8 cellular contexts compared by ENCODE assay signal in the genomic region with DNA sequence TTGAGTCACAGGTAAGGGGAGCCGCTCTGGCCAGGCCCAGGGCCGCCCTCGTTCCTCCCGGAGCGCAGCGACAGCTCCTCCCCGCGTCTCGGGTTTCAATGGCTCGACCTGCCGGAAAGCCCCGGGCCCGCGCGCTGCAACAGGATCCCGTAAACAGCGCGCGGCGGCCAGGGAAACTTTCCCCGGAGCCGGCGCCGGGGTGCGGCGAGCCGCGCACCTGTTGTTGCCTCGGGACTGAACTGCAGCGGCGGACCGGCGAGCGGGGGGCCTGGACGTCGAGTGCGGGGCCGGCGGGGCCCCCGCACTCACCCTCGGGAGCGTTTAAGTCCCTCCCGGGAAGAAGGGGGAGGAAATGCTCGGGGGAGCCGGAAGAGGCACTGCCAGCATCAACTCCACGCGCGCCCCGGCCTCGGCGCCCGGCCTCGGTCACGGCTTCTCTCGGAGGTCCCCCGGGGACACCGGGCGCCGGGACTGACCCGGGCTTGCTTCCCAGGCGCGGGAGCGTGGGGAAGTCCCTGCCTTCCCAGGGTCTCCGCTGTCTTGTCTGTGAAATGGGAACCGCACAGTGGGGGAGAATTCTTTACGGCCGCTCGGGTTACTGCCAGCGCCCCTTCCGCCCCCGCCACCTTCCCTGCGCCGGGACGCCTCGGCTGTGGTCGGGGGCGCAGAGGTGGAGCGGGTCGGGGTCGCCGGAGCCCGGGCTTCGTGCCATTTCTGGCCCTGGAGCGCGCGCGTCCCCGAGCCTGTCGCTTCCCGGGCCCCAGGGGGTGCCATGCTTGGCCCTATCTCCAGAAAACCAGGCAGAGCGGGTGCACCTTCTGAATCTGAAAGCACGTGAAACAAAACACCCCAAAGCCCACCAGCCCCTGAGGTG. TPM values are rescaled to one million over a fixed set of nuclear protein-coding genes. Genes with fewer than 3 reads are reported as not detected.
DNase-seq lines count a peak whose midpoint lies in the region; ATAC-seq and TF ChIP-seq lines count a peak whose summit lies in the region.

No MANE protein-coding gene starts in this region.

- H3K27ac ChIP-seq in 22Rv1 (peak overlapping the region; percentile 52), neural progenitor cell (no peak overlapping the region)

- TF ChIP-seq CTCF in 22Rv1 (IDR thresholded peaks at IDR 0.05) (no peak), GM13977 (IDR thresholded peaks at IDR 0.05; ENCODE audit: extremely low read depth, insufficient read depth, missing control alignments) (no peak), neural progenitor cell (IDR thresholded peaks at IDR 0.05) (no peak)

- peaks cover 35% of the 10 kb centered on the region for H3K27me3 ChIP-seq in neural progenitor cell

- H3K9ac ChIP-seq in neural progenitor cell, result no peak overlapping the region

- peaks cover 14% of the 10 kb centered on the region for H3K27me3 Mint-ChIP-seq in neural progenitor cell (ENCODE audit: insufficient read depth, low read depth)

- no peaks in the 10 kb centered on the region for H3K36me3 ChIP-seq in neural progenitor cell

- peaks cover 21% of the 10 kb centered on the region for H3K4me1 Mint-ChIP-seq in neural progenitor cell

- no peaks in the 10 kb centered on the region for H3K9me3 Mint-ChIP-seq in neural progenitor cell

- H3K4me2 ChIP-seq in neural progenitor cell, result peak overlapping the region; percentile 90

- ATAC-seq in HG02642 (IDR thresholded peaks at IDR 0.05; ENCODE audit: poor library complexity, unreplicated experiment), result peak; percentile 94

- peak overlapping the region; percentile 80 for H3K4me3 Mint-ChIP-seq in neural progenitor cell

- in situ Hi-C loops in GM13977 (cut with MboI; ENCODE audit: low pct_unique_long_range_greater_than_20kb, low sequenced_read_pairs, unreplicated experiment), result no loop called here

- DNase-seq in GM13977 (ENCODE audit: low spot score) (peak; percentile 83), NCI-H146 (lab: John Stamatoyannopoulos, UW) (peak; percentile 64), fibroblast of peridontal ligament (ENCODE audit: extremely low read depth) (peak; percentile 15), neural progenitor cell (ENCODE audit: low spot score) (peak; percentile 91), inferior parietal cortex (ENCODE audit: extremely low spot score) (no peak)
- DNase-seq in activated CD8-positive, alpha-beta memory T cell treated with anti-CD3 and anti-CD28 coated beads for 48 hours (ENCODE audit: low read depth in 2 of 3, low spot score in 2 of 3), result peak; percentile 9 to 22 (median 17)

- H3K9me3 ChIP-seq in neural progenitor cell (ENCODE audit: low read depth), result no peaks in the 10 kb centered on the region

- no peaks in the 10 kb centered on the region for H3K79me2 ChIP-seq in neural progenitor cell (ENCODE audit: low read depth)

- no peaks in the 10 kb centered on the region for H3K36me3 Mint-ChIP-seq in neural progenitor cell

- peaks cover 18% of the 10 kb centered on the region for H3F3A ChIP-seq in neural progenitor cell (ENCODE audit: low read depth)

- H3K4me1 ChIP-seq in neural progenitor cell, result peaks cover 7% of the 10 kb centered on the region

- peak overlapping the region; percentile 87 for H2AFZ ChIP-seq in neural progenitor cell (replicated peaks)

- H3K27ac Mint-ChIP-seq in neural progenitor cell, result no peak overlapping the region

- H4K20me1 ChIP-seq in neural progenitor cell (ENCODE audit: low read depth), result no peaks in the 10 kb centered on the region

- H3K4me3 ChIP-seq in neural progenitor cell, result peak overlapping the region; percentile 64

RNA-seq across cellular contexts. Expression of gene PGPEP1L, which starts 7.4 kb away (rescaled TPM):
- not detected in 2 replicates for total RNA-seq in neural progenitor cell (ENCODE audit: low replicate concordance)
